In the genomic region with DNA sequence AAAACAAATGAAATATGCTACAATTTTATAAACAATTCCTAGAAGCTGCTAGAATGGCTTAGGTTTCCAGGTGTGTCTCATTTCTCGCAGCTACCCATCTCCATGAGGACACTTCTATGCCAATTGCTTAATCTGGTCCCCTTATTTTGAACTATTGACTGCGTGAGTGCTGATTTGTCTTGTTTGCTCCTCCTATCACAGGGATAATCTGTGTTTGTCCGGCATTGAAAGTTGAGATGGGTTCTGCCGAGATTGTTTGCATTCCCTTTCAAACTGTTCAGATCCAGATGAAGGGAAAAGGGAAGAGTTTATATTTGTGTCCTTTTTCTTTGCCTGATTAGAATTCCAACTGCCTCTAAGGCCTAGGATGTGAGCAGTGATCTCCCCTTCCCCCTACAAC, we compare ENCODE assay signal across 17 cellular contexts. TPM values are rescaled to one million over a fixed set of nuclear protein-coding genes. Genes with fewer than 3 reads are reported as not detected.
A peak's percentile ranks its signal among the peaks of the same experiment; 100 is the strongest.
DNase-seq lines count a peak whose midpoint lies in the region; ATAC-seq and TF ChIP-seq lines count a peak whose summit lies in the region.
"Had no signal": no experiment of that assay in that cellular context is flagged by ENCODE, and none has a peak within 500 bp of the region (broad histone marks: within the 10 kb centered on the region; RNA-seq: fewer than 3 reads in every experiment).

No MANE protein-coding gene starts in this region.

- TF ChIP-seq CTCF in 22Rv1 (IDR thresholded peaks at IDR 0.05) (no peak), GM23338 (conservative IDR thresholded peaks at IDR 0.05; ENCODE audit: low read depth in 2 of 2) (no peak), parathyroid adenoma (IDR thresholded peaks at IDR 0.05) (no peak)

- H3K4me3 ChIP-seq in GM23338 (no peak overlapping the region), parathyroid adenoma (ENCODE audit: low read depth, low read length) (no peak overlapping the region)

- no peak overlapping the region for H3K4me3 Mint-ChIP-seq in GM23338
- H3K4me3 Mint-ChIP-seq: H9 had no signal

- H3K36me3 ChIP-seq in GM23338 (ENCODE audit: insufficient read depth) (no peaks in the 10 kb centered on the region), parathyroid adenoma (ENCODE audit: control insufficient read depth, insufficient read depth, low read length) (no peaks in the 10 kb centered on the region)
- H3K36me3 ChIP-seq: BE2C had no signal

- H4K20me1 ChIP-seq in GM23338 (replicated peaks; ENCODE audit: insufficient read depth): no peaks in the 10 kb centered on the region

- H3K4me1 Mint-ChIP-seq in GM23338: no peaks in the 10 kb centered on the region; the same call in 2 of the 3 replicates
- H3K4me1 Mint-ChIP-seq: H9 had no signal

- no peaks in the 10 kb centered on the region for H3K9me2 ChIP-seq in GM23338 (ENCODE audit: insufficient read depth)

- peak overlapping the region; percentile 17; the same call in 1 of the 2 replicates for H3K27ac Mint-ChIP-seq in GM23338
- H3K27ac Mint-ChIP-seq: CD4-positive, alpha-beta memory T cell; IgD-negative memory B cell had no signal

- H3K9me3 Mint-ChIP-seq in GM23338: no peaks in the 10 kb centered on the region
- H3K9me3 Mint-ChIP-seq: H9, IgD-negative memory B cell had no signal

- H3K27ac ChIP-seq in 22Rv1 (peak overlapping the region; percentile 22; the same call in 1 of the 2 replicates), GM23338 (ENCODE audit: low read depth) (no peak overlapping the region), parathyroid adenoma (peak overlapping the region; percentile 27)
- H3K27ac ChIP-seq: HL-60 had no signal

- H2AFZ ChIP-seq in GM23338: no peak overlapping the region
- peak overlapping the region; percentile 38 for H2AFZ ChIP-seq in parathyroid adenoma

- DNase-seq in GM23338 (ENCODE audit: low spot score) (no peak), left lobe of liver (ENCODE audit: low spot score) (no peak), NCI-H82 (lab: John Stamatoyannopoulos, UW) (no peak), NCI-H1105 treated with DMSO at 0.1 percent for 48 hours (lab: John Stamatoyannopoulos, UW) (no peak), NCI-H446 treated with DMSO at 0.1 percent for 48 hours (lab: John Stamatoyannopoulos, UW) (no peak)
- DNase-seq: BE2C, C1 segment of cervical spinal cord, DMS153, DMS79, GDM1, H9, KBM-7 had no signal

- H3K4me1 ChIP-seq in GM23338 (ENCODE audit: insufficient read depth): no peaks in the 10 kb centered on the region
- peaks cover 8% of the 10 kb centered on the region for H3K4me1 ChIP-seq in parathyroid adenoma
- H3K4me1 ChIP-seq: BE2C had no signal

- H3K79me2 ChIP-seq in GM23338 (replicated peaks; ENCODE audit: insufficient read depth): no peaks in the 10 kb centered on the region
- no peaks in the 10 kb centered on the region for H3K79me2 ChIP-seq in parathyroid adenoma

- no peak overlapping the region for H3K4me2 ChIP-seq in GM23338
- no peak overlapping the region for H3K4me2 ChIP-seq in parathyroid adenoma (ENCODE audit: low read length)

- no peak for ATAC-seq in GM23338
- ATAC-seq in left lobe of liver: peak; percentile 40

- H3F3A ChIP-seq in GM23338 (replicated peaks; ENCODE audit: low read depth): no peaks in the 10 kb centered on the region

- no peaks in the 10 kb centered on the region for H3K9me3 ChIP-seq in parathyroid adenoma (ENCODE audit: control insufficient read depth, low read length)
- H3K9me3 ChIP-seq: BE2C had no signal

- no peaks in the 10 kb centered on the region for H3K36me3 Mint-ChIP-seq in GM23338 (ENCODE audit: low read depth)

- H3K27me3 Mint-ChIP-seq in GM23338 (ENCODE audit: insufficient read depth, low read depth, poor library complexity): no peaks in the 10 kb centered on the region
- H3K27me3 Mint-ChIP-seq: CD4-positive, alpha-beta memory T cell; IgD-negative memory B cell had no signal

- no peak overlapping the region for H3K9ac ChIP-seq in parathyroid adenoma

- H3K27me3 ChIP-seq in GM23338 (ENCODE audit: insufficient read depth) (no peaks in the 10 kb centered on the region), parathyroid adenoma (ENCODE audit: control insufficient read depth, insufficient read depth, low read length) (no peaks in the 10 kb centered on the region)
- H3K27me3 ChIP-seq: BE2C had no signal

TF ChIP-seq in GM23338, 12 proteins besides CTCF, POLR2A, EP300 and RAD21 (continues in another document):
- TF ChIP-seq ZNF331 (CRISPR knock-in tag; IDR thresholded peaks at IDR 0.05; ENCODE audit: low read depth) (no peak), CREB1 (CRISPR knock-in tag; IDR thresholded peaks at IDR 0.05; ENCODE audit: low read depth) (no peak), EZH2phosphoT487 (IDR thresholded peaks at IDR 0.05; ENCODE audit: unreplicated experiment) (no peak), STAT1 (IDR thresholded peaks at IDR 0.05; ENCODE audit: unreplicated experiment) (no peak), JUNB (IDR thresholded peaks at IDR 0.05; ENCODE audit: unreplicated experiment) (no peak), EZH2 (IDR thresholded peaks at IDR 0.05; ENCODE audit: low read depth, unreplicated experiment) (no peak), ZNF114 (CRISPR knock-in tag; IDR thresholded peaks at IDR 0.05) (no peak)
- TF ChIP-seq, protein P1, sequence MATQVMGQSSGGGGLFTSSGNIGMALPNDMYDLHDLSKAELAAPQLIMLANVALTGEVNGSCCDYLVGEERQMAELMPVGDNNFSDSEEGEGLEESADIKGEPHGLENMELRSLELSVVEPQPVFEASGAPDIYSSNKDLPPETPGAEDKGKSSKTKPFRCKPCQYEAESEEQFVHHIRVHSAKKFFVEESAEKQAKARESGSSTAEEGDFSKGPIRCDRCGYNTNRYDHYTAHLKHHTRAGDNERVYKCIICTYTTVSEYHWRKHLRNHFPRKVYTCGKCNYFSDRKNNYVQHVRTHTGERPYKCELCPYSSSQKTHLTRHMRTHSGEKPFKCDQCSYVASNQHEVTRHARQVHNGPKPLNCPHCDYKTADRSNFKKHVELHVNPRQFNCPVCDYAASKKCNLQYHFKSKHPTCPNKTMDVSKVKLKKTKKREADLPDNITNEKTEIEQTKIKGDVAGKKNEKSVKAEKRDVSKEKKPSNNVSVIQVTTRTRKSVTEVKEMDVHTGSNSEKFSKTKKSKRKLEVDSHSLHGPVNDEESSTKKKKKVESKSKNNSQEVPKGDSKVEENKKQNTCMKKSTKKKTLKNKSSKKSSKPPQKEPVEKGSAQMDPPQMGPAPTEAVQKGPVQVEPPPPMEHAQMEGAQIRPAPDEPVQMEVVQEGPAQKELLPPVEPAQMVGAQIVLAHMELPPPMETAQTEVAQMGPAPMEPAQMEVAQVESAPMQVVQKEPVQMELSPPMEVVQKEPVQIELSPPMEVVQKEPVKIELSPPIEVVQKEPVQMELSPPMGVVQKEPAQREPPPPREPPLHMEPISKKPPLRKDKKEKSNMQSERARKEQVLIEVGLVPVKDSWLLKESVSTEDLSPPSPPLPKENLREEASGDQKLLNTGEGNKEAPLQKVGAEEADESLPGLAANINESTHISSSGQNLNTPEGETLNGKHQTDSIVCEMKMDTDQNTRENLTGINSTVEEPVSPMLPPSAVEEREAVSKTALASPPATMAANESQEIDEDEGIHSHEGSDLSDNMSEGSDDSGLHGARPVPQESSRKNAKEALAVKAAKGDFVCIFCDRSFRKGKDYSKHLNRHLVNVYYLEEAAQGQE (IDR thresholded peaks at IDR 0.05; ENCODE audit: unreplicated experiment): no peak
- TF ChIP-seq, protein P2, sequence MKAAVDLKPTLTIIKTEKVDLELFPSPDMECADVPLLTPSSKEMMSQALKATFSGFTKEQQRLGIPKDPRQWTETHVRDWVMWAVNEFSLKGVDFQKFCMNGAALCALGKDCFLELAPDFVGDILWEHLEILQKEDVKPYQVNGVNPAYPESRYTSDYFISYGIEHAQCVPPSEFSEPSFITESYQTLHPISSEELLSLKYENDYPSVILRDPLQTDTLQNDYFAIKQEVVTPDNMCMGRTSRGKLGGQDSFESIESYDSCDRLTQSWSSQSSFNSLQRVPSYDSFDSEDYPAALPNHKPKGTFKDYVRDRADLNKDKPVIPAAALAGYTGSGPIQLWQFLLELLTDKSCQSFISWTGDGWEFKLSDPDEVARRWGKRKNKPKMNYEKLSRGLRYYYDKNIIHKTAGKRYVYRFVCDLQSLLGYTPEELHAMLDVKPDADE (IDR thresholded peaks at IDR 0.05): no peak

RNA-seq across cellular contexts. Expression of a gene that starts 21.7 kb away (rescaled TPM):
- total RNA-seq in GM23338 (2014; rRNA removed; shearing (Covaris generic)): 29.9 and 46.6 TPM in 2 replicates
- 23.2 and 25.7 TPM in 2 replicates for polyA plus RNA-seq in GM23338 (2016; fragmentation: Nextera tagmentation; extraction: Ambion mirVana)
- total RNA-seq in left lobe of liver: 7.8 TPM
